Comparison of ENCODE assay signal across 7 cellular contexts in the genomic region with DNA sequence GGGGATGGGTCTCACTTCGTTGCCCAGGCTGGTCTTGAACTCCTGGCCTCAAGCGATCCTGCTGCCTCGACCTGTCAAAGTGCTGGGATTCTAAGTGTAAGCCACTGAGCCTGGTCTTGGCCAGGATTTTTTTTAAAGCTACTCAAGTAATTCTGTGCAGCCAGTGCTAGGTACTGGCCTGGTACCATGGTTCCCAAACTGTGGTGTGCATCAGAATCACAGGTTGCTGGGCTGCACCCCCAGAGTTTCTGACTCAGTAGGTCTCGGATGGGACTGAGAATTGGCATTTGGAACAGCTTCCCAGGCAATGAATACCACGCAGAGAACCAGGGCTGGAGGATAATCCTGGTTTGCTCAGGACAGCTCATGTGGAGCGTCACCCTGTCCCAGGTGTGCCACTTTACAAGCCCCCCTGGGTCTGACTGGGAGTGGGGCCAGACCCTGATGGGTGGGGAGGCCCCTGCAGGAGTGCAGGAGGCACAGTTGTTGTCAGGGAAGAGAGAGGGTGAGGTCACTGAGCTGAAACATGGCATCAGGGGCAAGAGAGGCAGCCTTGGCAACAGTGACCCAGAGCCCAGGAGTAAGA. TPM values are rescaled to one million over a fixed set of nuclear protein-coding genes. Genes with fewer than 3 reads are reported as not detected.
A peak's percentile ranks its signal among the peaks of the same experiment; 100 is the strongest.
DNase-seq lines count a peak whose midpoint lies in the region; ATAC-seq and TF ChIP-seq lines count a peak whose summit lies in the region.

No MANE protein-coding gene starts in this region.

- DNase-seq in H4 (ENCODE audit: low spot score) (peak; percentile 13), Peyer's patch (no peak), esophagus squamous epithelium (lab: John Stamatoyannopoulos, UW) (no peak), smooth muscle cell (lab: John Stamatoyannopoulos, UW; ENCODE audit: unreplicated experiment) (no peak), SIG-M5 (lab: John Stamatoyannopoulos, UW) (no peak)

- peak overlapping the region in 2 of 4 donors; percentile 52 to 63 for H3K4me3 ChIP-seq in Peyer's patch
- H3K4me3 ChIP-seq in esophagus squamous epithelium = peak overlapping the region in 1 of 4 donors; percentile 69
- H3K4me3 ChIP-seq in smooth muscle cell = peak overlapping the region; percentile 49

- TF ChIP-seq POLR2A in Peyer's patch (IDR thresholded peaks at IDR 0.05) = no peak
- no peak for TF ChIP-seq POLR2A in esophagus squamous epithelium (IDR thresholded peaks at IDR 0.05)

- no peaks in the 10 kb centered on the region for H3K79me2 ChIP-seq in smooth muscle cell (ENCODE audit: low read depth)

- H3K27ac ChIP-seq in Peyer's patch (peak overlapping the region in 3 of 4 donors; percentile 8 to 82 (median 78)), esophagus squamous epithelium (peak overlapping the region; percentile 77 to 89 (median 83)), smooth muscle cell (ENCODE audit: low read depth) (peak overlapping the region; percentile 77)

- ATAC-seq in HG02798 (IDR thresholded peaks at IDR 0.05; ENCODE audit: poor library complexity, unreplicated experiment) (no peak), HG03108 (IDR thresholded peaks at IDR 0.05; ENCODE audit: unreplicated experiment) (no peak)

- H3K4me1 ChIP-seq in Peyer's patch (peaks cover 0 to 21% (median 15%) of the 10 kb centered on the region in 4 donors), esophagus squamous epithelium (peaks cover 23 to 56% (median 33%) of the 10 kb centered on the region in 3 donors), smooth muscle cell (ENCODE audit: low read depth) (peaks cover 26% of the 10 kb centered on the region)

- peak overlapping the region; percentile 93 for H3K4me2 ChIP-seq in smooth muscle cell

- intact Hi-C loops in esophagus squamous epithelium (cut with DNase I) = loop anchor here (10.0 kb wide), 2 partner anchors 94 to 254 kb away; a partner anchor contains a TSS

- peak overlapping the region; percentile 4 for H3K9ac ChIP-seq in smooth muscle cell (ENCODE audit: low read depth)

- peaks cover 18% of the 10 kb centered on the region for H3F3A ChIP-seq in smooth muscle cell (ENCODE audit: low read depth)

- 44 to 66% methylated on average over 4 to 5 of the region's 6 CpGs for WGBS in esophagus squamous epithelium, 2 donors
- 68% methylated on average over 6 of the region's 6 CpGs for WGBS in smooth muscle cell (ENCODE audit: low lambda C conversion rate)

- no peak overlapping the region for H2AFZ ChIP-seq in smooth muscle cell (ENCODE audit: low read depth)

- H3K9me3 ChIP-seq in Peyer's patch (no peaks in the 10 kb centered on the region), esophagus squamous epithelium (no peaks in the 10 kb centered on the region), smooth muscle cell (replicated peaks; ENCODE audit: low read depth) (no peaks in the 10 kb centered on the region)

- TF ChIP-seq CTCF in Peyer's patch (IDR thresholded peaks at IDR 0.05) = no peak
- no peak for TF ChIP-seq CTCF in esophagus squamous epithelium (IDR thresholded peaks at IDR 0.05)
- no peak for TF ChIP-seq CTCF in smooth muscle cell (IDR thresholded peaks at IDR 0.05; ENCODE audit: borderline replicate concordance, insufficient read depth, poor library complexity, severe bottlenecking)

- H3K36me3 ChIP-seq in Peyer's patch = no peaks in the 10 kb centered on the region
- H3K36me3 ChIP-seq in esophagus squamous epithelium = peaks cover 0 to 15% (median 0%) of the 10 kb centered on the region in 3 donors
- no peaks in the 10 kb centered on the region for H3K36me3 ChIP-seq in smooth muscle cell (ENCODE audit: low read depth)

- no peaks in the 10 kb centered on the region for H4K20me1 ChIP-seq in smooth muscle cell (ENCODE audit: low read depth)

- H3K27me3 ChIP-seq in Peyer's patch (no peaks in the 10 kb centered on the region), esophagus squamous epithelium (no peaks in the 10 kb centered on the region), smooth muscle cell (ENCODE audit: low read depth) (no peaks in the 10 kb centered on the region)

RNA-seq across cellular contexts. Expression of a gene that starts 10.7 kb away (rescaled TPM):
- total RNA-seq in H4 (2014; rRNA removed; shearing (Covaris generic)) = 36.2 and 87.6 TPM in 2 replicates
- 1 to 10 TPM in 3 of 4 donors, under 1 TPM in 1; 0.83 to 7.4 (median 5.2) TPM for total RNA-seq in Peyer's patch
- 10 to 100 TPM in 3 of 4 donors, 1 to 10 TPM in 1; 9.9 to 25.2 (median 20.8) TPM for total RNA-seq in esophagus squamous epithelium
- 32.3 and 33.1 TPM in 2 replicates for total RNA-seq in smooth muscle cell
- polyA plus RNA-seq in smooth muscle cell = 48.4 and 51.1 TPM in 2 replicates
